16 cellular contexts compared by ENCODE assay signal in the genomic region with DNA sequence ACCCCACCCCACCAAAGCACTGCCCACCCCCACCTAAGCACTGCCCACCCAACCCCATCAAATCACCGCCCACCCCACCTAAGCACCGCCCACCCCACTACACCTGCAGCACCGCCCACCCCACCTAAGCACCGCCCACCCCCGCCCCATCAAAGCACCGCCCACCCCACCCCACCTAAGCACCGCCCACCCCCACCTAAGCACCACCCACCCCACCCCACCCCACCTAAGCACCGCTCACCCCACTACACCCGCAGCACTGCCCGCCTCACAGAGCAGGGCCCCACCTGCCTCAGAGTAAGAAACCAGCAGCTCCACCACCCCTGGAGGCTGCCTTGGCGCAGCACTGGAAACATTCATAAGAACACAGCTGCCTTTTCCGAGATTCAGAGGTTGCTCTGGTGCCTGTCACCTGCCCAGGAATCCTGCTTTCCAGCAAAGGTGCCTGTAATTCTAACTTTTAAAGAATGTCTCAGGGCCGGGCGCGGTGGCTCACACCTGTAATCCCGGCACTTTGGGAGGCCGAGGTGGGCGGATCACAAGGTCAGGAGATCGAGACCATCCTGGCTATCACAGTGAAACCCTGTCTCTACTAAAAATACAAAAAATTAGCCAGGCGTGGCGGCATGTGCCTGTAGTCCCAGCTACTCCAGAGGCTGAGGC.
DNase-seq lines count a peak whose midpoint lies in the region; ATAC-seq and TF ChIP-seq lines count a peak whose summit lies in the region.
"Had no signal": no experiment of that assay in that cellular context is flagged by ENCODE, and none has a peak within 500 bp of the region (broad histone marks: within the 10 kb centered on the region; RNA-seq: fewer than 3 reads in every experiment).

No MANE protein-coding gene starts in this region.

- H3K36me3 Mint-ChIP-seq in GM23338 (ENCODE audit: low read depth) (no peaks in the 10 kb centered on the region; the same call in 2 of the 3 replicates), T-helper 17 cell (ENCODE audit: low read depth) (no peaks in the 10 kb centered on the region)
- H3K36me3 Mint-ChIP-seq: CD4-positive, CD25-positive, alpha-beta regulatory T cell had no signal

- CTCF ChIA-PET in HEK293 (lab: Yijun Ruan, JAX) = no interaction called here

- 0 out of 2 replicates have a peak, but pooled peaks cover 3% of the 10 kb centered on the region for H3K9me2 ChIP-seq in GM23338 (ENCODE audit: insufficient read depth)

- H3K36me3 ChIP-seq in GM23338 (ENCODE audit: insufficient read depth) = no peaks in the 10 kb centered on the region
- no peaks in the 10 kb centered on the region for H3K36me3 ChIP-seq in HEK293 (ENCODE audit: control insufficient read depth in 2 of 2, insufficient read depth in 1 of 2, low read length in 2 of 2)
- H3K36me3 ChIP-seq: BLaER1 treated with 17β-estradiol and CSF1 and Interleukin-3, amounts not matched to agents 10 nM and 100 nM had no signal

- H3F3A ChIP-seq in GM23338 (replicated peaks; ENCODE audit: low read depth) = no peaks in the 10 kb centered on the region

- no peak overlapping the region for H3K4me2 ChIP-seq in GM23338
- H3K4me2 ChIP-seq: BLaER1 treated with 17β-estradiol and CSF1 and Interleukin-3, amounts not matched to agents 10 nM and 100 nM had no signal

- H3K27me3 Mint-ChIP-seq in GM23338 (ENCODE audit: insufficient read depth, low read depth, poor library complexity) (no peaks in the 10 kb centered on the region), T-helper 17 cell (peaks cover 12% of the 10 kb centered on the region)
- H3K27me3 Mint-ChIP-seq in stimulated activated naive CD8-positive, alpha-beta T cell treated with anti-CD3 and anti-CD28 coated beads, Interleukin-15, amount 100 ng/mL, for 72 hours = no peaks in the 10 kb centered on the region

- DNase-seq in GM23338 (ENCODE audit: low spot score) (peak; percentile 35), SW480 (ENCODE audit: low spot score) (peak; percentile 30), iPS-NIHi11 (ENCODE audit: low spot score) (peak; percentile 57), NCI-H748 (lab: John Stamatoyannopoulos, UW; ENCODE audit: unreplicated experiment) (no peak), T-helper 17 cell (no peak)
- DNase-seq in stimulated activated naive CD8-positive, alpha-beta T cell treated with anti-CD3 and anti-CD28 coated beads, Interleukin-15, amount 100 ng/mL, for 72 hours = no peak
- DNase-seq: 8988T; AML-193; CD4-positive, CD25-positive, alpha-beta regulatory T cell; DMS79; GOT3; HCEC 1CT; IMR-90; KG1 had no signal

- H3K4me3 Mint-ChIP-seq in GM23338 (no peak overlapping the region), T-helper 17 cell (no peak overlapping the region)
- no peak overlapping the region for H3K4me3 Mint-ChIP-seq in stimulated activated naive CD8-positive, alpha-beta T cell treated with anti-CD3 and anti-CD28 coated beads, Interleukin-15, amount 100 ng/mL, for 72 hours
- H3K4me3 Mint-ChIP-seq: CD4-positive, CD25-positive, alpha-beta regulatory T cell had no signal

- no peaks in the 10 kb centered on the region; the same call in 2 of the 3 replicates for H3K4me1 Mint-ChIP-seq in GM23338
- no peaks in the 10 kb centered on the region for H3K4me1 Mint-ChIP-seq in T-helper 17 cell
- no peaks in the 10 kb centered on the region for H3K4me1 Mint-ChIP-seq in stimulated activated naive CD8-positive, alpha-beta T cell treated with anti-CD3 and anti-CD28 coated beads, Interleukin-15, amount 100 ng/mL, for 72 hours
- H3K4me1 Mint-ChIP-seq: CD4-positive, CD25-positive, alpha-beta regulatory T cell had no signal

- no peak overlapping the region for H3K4me3 ChIP-seq in GM23338
- H3K4me3 ChIP-seq in HEK293 (ENCODE audit: low read depth, low read length) = no peak overlapping the region
- H3K4me3 ChIP-seq: BLaER1 treated with 17β-estradiol and CSF1 and Interleukin-3, amounts not matched to agents 10 nM and 100 nM had no signal

- no peak for TF ChIP-seq CTCF in GM23338 (conservative IDR thresholded peaks at IDR 0.05; ENCODE audit: low read depth in 2 of 2)
- TF ChIP-seq CTCF in HEK293 (tag by site-specific recombination; IDR thresholded peaks at IDR 0.05) = no peak

- H3K4me1 ChIP-seq in GM23338 (ENCODE audit: insufficient read depth) = no peaks in the 10 kb centered on the region
- peaks cover 4% of the 10 kb centered on the region for H3K4me1 ChIP-seq in HEK293 (ENCODE audit: control insufficient read depth, insufficient read depth, low read length)

- H3K9me3 ChIP-seq in HEK293 (ENCODE audit: control insufficient read depth, insufficient read depth, low read depth, low read length) = no peaks in the 10 kb centered on the region
- no peaks in the 10 kb centered on the region for H3K9me3 ChIP-seq in T-helper 17 cell (ENCODE audit: control insufficient read depth, low read length, poor library complexity, severe bottlenecking)

- no peak overlapping the region for H2AFZ ChIP-seq in GM23338

- no peak overlapping the region for H3K27ac ChIP-seq in GM23338 (ENCODE audit: low read depth)
- no peak overlapping the region for H3K27ac ChIP-seq in HEK293 (ENCODE audit: extremely low read depth, low read depth, low read length)
- H3K27ac ChIP-seq: BLaER1 treated with 17β-estradiol and CSF1 and Interleukin-3, amounts not matched to agents 10 nM and 100 nM had no signal

- H3K9me3 Mint-ChIP-seq in GM23338 = peaks cover 5% of the 10 kb centered on the region; the same call in 2 of the 3 replicates
- H3K9me3 Mint-ChIP-seq in stimulated activated naive CD8-positive, alpha-beta T cell treated with anti-CD3 and anti-CD28 coated beads, Interleukin-15, amount 100 ng/mL, for 72 hours = no peaks in the 10 kb centered on the region

- H4K20me1 ChIP-seq in GM23338 (replicated peaks; ENCODE audit: insufficient read depth) = no peaks in the 10 kb centered on the region
- H4K20me1 ChIP-seq: BLaER1 treated with 17β-estradiol and CSF1 and Interleukin-3, amounts not matched to agents 10 nM and 100 nM had no signal

- peak; percentile 52; the same call in 2 of the 3 replicates for ATAC-seq in GM23338
- ATAC-seq in T-helper 17 cell = no peak
- no peak for ATAC-seq in stimulated activated naive CD8-positive, alpha-beta T cell treated with anti-CD3 and anti-CD28 coated beads, Interleukin-15, amount 100 ng/mL, for 72 hours

- H3K27me3 ChIP-seq in GM23338 (ENCODE audit: insufficient read depth) = no peaks in the 10 kb centered on the region
- H3K27me3 ChIP-seq: BLaER1 treated with 17β-estradiol and CSF1 and Interleukin-3, amounts not matched to agents 10 nM and 100 nM had no signal

- POLR2A ChIA-PET in HEK293 (lab: Yijun Ruan, JAX) = no interaction called here

- H3K79me2 ChIP-seq in GM23338 (replicated peaks; ENCODE audit: insufficient read depth) = no peaks in the 10 kb centered on the region

- H3K27ac Mint-ChIP-seq in GM23338 = no peak overlapping the region
- no peak overlapping the region for H3K27ac Mint-ChIP-seq in T-helper 17 cell
- H3K27ac Mint-ChIP-seq in stimulated activated naive CD8-positive, alpha-beta T cell treated with anti-CD3 and anti-CD28 coated beads, Interleukin-15, amount 100 ng/mL, for 72 hours = no peak overlapping the region
- H3K27ac Mint-ChIP-seq: CD4-positive, CD25-positive, alpha-beta regulatory T cell had no signal

TF ChIP-seq in GM23338, 12 proteins besides CTCF, POLR2A, EP300 and RAD21 (continues in another document):
- TF ChIP-seq CREB1 (CRISPR knock-in tag; IDR thresholded peaks at IDR 0.05; ENCODE audit: low read depth) (no peak), NANOG (IDR thresholded peaks at IDR 0.05; ENCODE audit: borderline replicate concordance) (no peak), ZNF114 (CRISPR knock-in tag; IDR thresholded peaks at IDR 0.05) (no peak), ZNF331 (CRISPR knock-in tag; IDR thresholded peaks at IDR 0.05; ENCODE audit: low read depth) (no peak)
- TF ChIP-seq, protein P1, sequence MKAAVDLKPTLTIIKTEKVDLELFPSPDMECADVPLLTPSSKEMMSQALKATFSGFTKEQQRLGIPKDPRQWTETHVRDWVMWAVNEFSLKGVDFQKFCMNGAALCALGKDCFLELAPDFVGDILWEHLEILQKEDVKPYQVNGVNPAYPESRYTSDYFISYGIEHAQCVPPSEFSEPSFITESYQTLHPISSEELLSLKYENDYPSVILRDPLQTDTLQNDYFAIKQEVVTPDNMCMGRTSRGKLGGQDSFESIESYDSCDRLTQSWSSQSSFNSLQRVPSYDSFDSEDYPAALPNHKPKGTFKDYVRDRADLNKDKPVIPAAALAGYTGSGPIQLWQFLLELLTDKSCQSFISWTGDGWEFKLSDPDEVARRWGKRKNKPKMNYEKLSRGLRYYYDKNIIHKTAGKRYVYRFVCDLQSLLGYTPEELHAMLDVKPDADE (IDR thresholded peaks at IDR 0.05) = no peak

TF ChIP-seq in HEK293, 187 proteins besides CTCF, POLR2A, EP300 and RAD21:
- TF ChIP-seq KLF8 (tag by site-specific recombination; IDR thresholded peaks at IDR 0.05) = peak; percentile 48; the same call in 1 of the 2 replicates
- TF ChIP-seq ZEB2 (tag by site-specific recombination; IDR thresholded peaks at IDR 0.05) = no peak
- peak; percentile 42; the same call in 1 of the 2 replicates for TF ChIP-seq KLF1 (tag by site-specific recombination; IDR thresholded peaks at IDR 0.05)
- no peak for TF ChIP-seq GLIS2 (tag by site-specific recombination; IDR thresholded peaks at IDR 0.05)

Comparison
In these comparisons a context has a peak if more than half of its experiments do, and no peak if none do; other contexts are left out.
1. DNase-seq: peak in GM23338 (single experiment), SW480 (single experiment) and iPS-NIHi11 (single experiment); none in NCI-H748 (single experiment), T-helper 17 cell (0 of 3) and stimulated activated naive CD8-positive, alpha-beta T cell treated with anti-CD3 and anti-CD28 coated beads, Interleukin-15, amount 100 ng/mL, for 72 hours (0 of 2).